In genomic region chr22:20965104-20965887, GRCh38 we compare ENCODE assay signal across 9 cellular contexts. TPM values are rescaled to one million over a fixed set of nuclear protein-coding genes. Genes with fewer than 3 reads are reported as not detected.
DNase-seq lines count a peak whose midpoint lies in the region; ATAC-seq and TF ChIP-seq lines count a peak whose summit lies in the region.
"Had no signal": no experiment of that assay in that cellular context is flagged by ENCODE, and none has a peak within 500 bp of the region (broad histone marks: within the 10 kb centered on the region; RNA-seq: fewer than 3 reads in every experiment).

No MANE protein-coding gene starts in this region.

- POLR2A ChIA-PET in BJ (lab: Charles Lee) = no interaction called here
- POLR2A ChIA-PET in SK-N-SH (lab: Yijun Ruan, JAX) = no interaction called here

- no peak overlapping the region for H2AFZ ChIP-seq in SK-N-SH (ENCODE audit: low read depth)
- peak overlapping the region; percentile 72 for H2AFZ ChIP-seq in parathyroid adenoma

- H3K27ac ChIP-seq in SK-N-SH (ENCODE audit: low read depth in 2 of 2, low read length in 1 of 2) (no peak overlapping the region), gastroesophageal sphincter (no peak overlapping the region), parathyroid adenoma (no peak overlapping the region)
- H3K27ac ChIP-seq: left lung had no signal

- no peak for TF ChIP-seq EP300 in SK-N-SH (IDR thresholded peaks at IDR 0.05; ENCODE audit: borderline replicate concordance in 1 of 2, low read depth in 1 of 2, low read length in 1 of 2)
- TF ChIP-seq EP300 in gastroesophageal sphincter (IDR thresholded peaks at IDR 0.05) = no peak

- H3K36me3 ChIP-seq in BJ (ENCODE audit: control insufficient read depth, insufficient read depth, low read length) = no peaks in the 10 kb centered on the region
- no peaks in the 10 kb centered on the region for H3K36me3 ChIP-seq in SK-N-SH (replicated peaks in 1 of 2; ENCODE audit: control insufficient read depth in 1 of 2, insufficient read depth in 2 of 2, low read length in 1 of 2)
- no peaks in the 10 kb centered on the region for H3K36me3 ChIP-seq in gastroesophageal sphincter
- no peaks in the 10 kb centered on the region for H3K36me3 ChIP-seq in parathyroid adenoma (ENCODE audit: control insufficient read depth, insufficient read depth, low read length)
- H3K36me3 ChIP-seq: left lung had no signal

- peak overlapping the region; percentile 85 for H3K4me2 ChIP-seq in SK-N-SH
- peak overlapping the region; percentile 59 for H3K4me2 ChIP-seq in parathyroid adenoma (ENCODE audit: low read length)

- H4K20me1 ChIP-seq in SK-N-SH (ENCODE audit: insufficient read depth) = no peaks in the 10 kb centered on the region

- H3K9ac ChIP-seq in SK-N-SH = no peak overlapping the region
- H3K9ac ChIP-seq in parathyroid adenoma = no peak overlapping the region

- TF ChIP-seq RAD21 in SK-N-SH (IDR thresholded peaks at IDR 0.05; ENCODE audit: low read length) = no peak

- H3K4me1 ChIP-seq in SK-N-SH (ENCODE audit: control insufficient read depth in 1 of 2, insufficient read depth in 2 of 2, low read depth in 1 of 2, low read length in 1 of 2) = peaks cover 0 to 26% of the 10 kb centered on the region in 2 experiments; a peak in 1 of 4 replicates
- peaks cover 0 to 20% (median 3%) of the 10 kb centered on the region in 3 donors for H3K4me1 ChIP-seq in gastroesophageal sphincter
- H3K4me1 ChIP-seq in parathyroid adenoma = no peaks in the 10 kb centered on the region

- peaks cover 7% of the 10 kb centered on the region for H3K27me3 ChIP-seq in BJ (ENCODE audit: control insufficient read depth, insufficient read depth, low read length)
- no peaks in the 10 kb centered on the region for H3K27me3 ChIP-seq in SK-N-SH (ENCODE audit: insufficient read depth)
- H3K27me3 ChIP-seq in gastroesophageal sphincter = peaks cover 30% of the 10 kb centered on the region
- H3K27me3 ChIP-seq in parathyroid adenoma (ENCODE audit: control insufficient read depth, insufficient read depth, low read length) = no peaks in the 10 kb centered on the region

- no peak for TF ChIP-seq POLR2A in gastroesophageal sphincter (IDR thresholded peaks at IDR 0.05)

- WGBS in SK-N-SH (ENCODE audit: low lambda C conversion rate) = 46% methylated on average over 11 of the region's 65 CpGs
- WGBS in gastroesophageal sphincter (ENCODE audit: low coverage in 1 of 2), 2 donors = 0% methylated on average over 3 of the region's 65 CpGs; no CpG with 5 or more reads in 1 of the 2 donors

- DNase-seq in BJ (ENCODE audit: low read depth) (no peak), SK-N-SH (peak; percentile 79), RKO (ENCODE audit: low spot score) (no peak)

- H3K4me3 ChIP-seq in BJ (ENCODE audit: low read depth, low read length) (peak overlapping the region; percentile 32), SK-N-SH (ENCODE audit: low read depth in 2 of 2, low read length in 1 of 2) (peak overlapping the region; percentile 46 to 51; a peak in 2 of 4 replicates), gastroesophageal sphincter (peak overlapping the region; percentile 40 to 54), parathyroid adenoma (ENCODE audit: low read depth, low read length) (peak overlapping the region; percentile 36)

- TF ChIP-seq CTCF in BJ (IDR thresholded peaks at IDR 0.05; ENCODE audit: insufficient read depth, low read depth, low read length) (no peak), SK-N-SH (IDR thresholded peaks at IDR 0.05) (no peak), gastroesophageal sphincter (IDR thresholded peaks at IDR 0.05) (no peak), parathyroid adenoma (IDR thresholded peaks at IDR 0.05) (no peak)

- CTCF ChIA-PET in BJ (lab: Yijun Ruan, JAX) = interaction anchor here (1.2 to 1.5 kb wide), 2 partner anchors 7 to 37 kb away, joined by 3 to 5 read pairs; no protein-coding TSS in a partner anchor
- CTCF ChIA-PET in SK-N-SH (lab: Yijun Ruan, JAX) = interaction anchor here (0.8 to 7.0 kb wide), 4 partner anchors 9 to 80 kb away, joined by 3 to 44 read pairs (median 10); no protein-coding TSS in a partner anchor

- no peaks in the 10 kb centered on the region for H3K9me3 ChIP-seq in SK-N-SH
- H3K9me3 ChIP-seq in gastroesophageal sphincter = no peaks in the 10 kb centered on the region
- no peaks in the 10 kb centered on the region for H3K9me3 ChIP-seq in parathyroid adenoma (ENCODE audit: control insufficient read depth, low read length)
- H3K9me3 ChIP-seq: left lung had no signal

- no peaks in the 10 kb centered on the region for H3K79me2 ChIP-seq in SK-N-SH (ENCODE audit: insufficient read depth)
- no peaks in the 10 kb centered on the region for H3K79me2 ChIP-seq in parathyroid adenoma

- ATAC-seq in gastroesophageal sphincter = peak; percentile 57
- no peak for ATAC-seq in HG02642 (IDR thresholded peaks at IDR 0.05; ENCODE audit: poor library complexity, unreplicated experiment)
- no peak for ATAC-seq in HG03139 (IDR thresholded peaks at IDR 0.05; ENCODE audit: unreplicated experiment)
- ATAC-seq in GM18870 (IDR thresholded peaks at IDR 0.05; ENCODE audit: unreplicated experiment) = no peak
- ATAC-seq: left lung had no signal

- no peaks in the 10 kb centered on the region for H3K9me2 ChIP-seq in SK-N-SH

- H3F3A ChIP-seq in SK-N-SH (replicated peaks; ENCODE audit: insufficient read depth) = no peaks in the 10 kb centered on the region

TF ChIP-seq in SK-N-SH, 30 proteins besides CTCF, POLR2A, EP300 and RAD21 (continues in another document):
- TF ChIP-seq RXRA (IDR thresholded peaks at IDR 0.05; ENCODE audit: borderline replicate concordance, low read depth) = no peak
- no peak for TF ChIP-seq RCOR1 (IDR thresholded peaks at IDR 0.05; ENCODE audit: low read length)
- TF ChIP-seq TAF1 (IDR thresholded peaks at IDR 0.05; ENCODE audit: borderline replicate concordance, low read depth, low read length) = no peak
- no peak for TF ChIP-seq PBX3 (IDR thresholded peaks at IDR 0.05)
- TF ChIP-seq GATA2 (CRISPR knock-in tag; IDR thresholded peaks at IDR 0.05) = no peak
- peak; percentile 38; the same call in 1 of the 2 replicates for TF ChIP-seq MXI1 (IDR thresholded peaks at IDR 0.05; ENCODE audit: low read depth, low read length)
- TF ChIP-seq FOSL2 (IDR thresholded peaks at IDR 0.05; ENCODE audit: borderline replicate concordance, low read depth) = no peak
- peak; percentile 17 for TF ChIP-seq CHD2 (IDR thresholded peaks at IDR 0.05; ENCODE audit: low read length, partially characterized antibody)
- no peak for TF ChIP-seq ELF1 (IDR thresholded peaks at IDR 0.05)
- TF ChIP-seq TCF12 (IDR thresholded peaks at IDR 0.05) = no peak

RNA-seq across cellular contexts. Expression of gene AIFM3, which starts 1.8 kb away (rescaled TPM):
- polyA plus RNA-seq in BJ (2011; rRNA removed) (0.25 and 0.28 TPM in 2 replicates), SK-N-SH (2012; rRNA removed) (1.3 and 1.7 TPM in 2 replicates)
- polyA minus RNA-seq in BJ (2011; rRNA and poly(A)+ RNA removed) = 0.28 and 0.41 TPM in 2 replicates
- 0.77 and 0.98 TPM in 2 replicates for polyA plus RNA-seq in SK-N-SH (2012; cell fraction: cytosol; rRNA removed)
- 4.7 and 6.1 TPM in 2 replicates for polyA plus RNA-seq in SK-N-SH (2012; cell fraction: nucleus; rRNA removed)
- 1 to 10 TPM in 2 of 4 donors, under 1 TPM in 1, not detected in 1; 0.27 to 3.2 (median 2.0) TPM for total RNA-seq in gastroesophageal sphincter

RNA-seq across cellular contexts. Expression of gene LZTR1, which starts 16.8 kb away (rescaled TPM):
- polyA plus RNA-seq in BJ (2011; rRNA removed) (30.1 and 45.9 TPM in 2 replicates), SK-N-SH (2012; rRNA removed) (37.7 and 41.5 TPM in 2 replicates)
- 34.9 and 42.9 TPM in 2 replicates for polyA minus RNA-seq in BJ (2011; rRNA and poly(A)+ RNA removed)
- polyA plus RNA-seq in SK-N-SH (2012; cell fraction: cytosol; rRNA removed) = 11.9 and 15.0 TPM in 2 replicates
- polyA plus RNA-seq in SK-N-SH (2012; cell fraction: nucleus; rRNA removed) = 294 and 344 TPM in 2 replicates
- total RNA-seq in gastroesophageal sphincter = 10 to 100 TPM; 45.4 to 63.0 (median 53.4) TPM

RNA-seq across cellular contexts. Expression of gene THAP7, which starts 36.6 kb away (rescaled TPM):
- 17.9 and 24.4 TPM in 2 replicates for polyA plus RNA-seq in BJ (2011; rRNA removed)
- 7.8 and 9.4 TPM in 2 replicates for polyA minus RNA-seq in BJ (2011; rRNA and poly(A)+ RNA removed)
- polyA plus RNA-seq in SK-N-SH (2012; rRNA removed) = 26.3 and 32.0 TPM in 2 replicates
- polyA plus RNA-seq in SK-N-SH (2012; cell fraction: cytosol; rRNA removed) = 13.8 and 18.1 TPM in 2 replicates
- polyA plus RNA-seq in SK-N-SH (2012; cell fraction: nucleus; rRNA removed) = 74.4 and 90.6 TPM in 2 replicates
- total RNA-seq in gastroesophageal sphincter = 10 to 100 TPM; 38.5 to 49.0 (median 42.5) TPM

RNA-seq across cellular contexts. Expression of gene CRKL, which starts 48.1 kb away (rescaled TPM):
- polyA plus RNA-seq in BJ (2011; rRNA removed) (14.7 and 21.4 TPM in 2 replicates), SK-N-SH (2012; rRNA removed) (9.6 and 10.2 TPM in 2 replicates)
- 27.9 and 29.8 TPM in 2 replicates for polyA minus RNA-seq in BJ (2011; rRNA and poly(A)+ RNA removed)
- polyA plus RNA-seq in SK-N-SH (2012; cell fraction: cytosol; rRNA removed) = 12.2 and 12.7 TPM in 2 replicates
- polyA plus RNA-seq in SK-N-SH (2012; cell fraction: nucleus; rRNA removed) = 6.8 and 8.9 TPM in 2 replicates
- 10 to 100 TPM; 42.5 to 55.8 (median 46.0) TPM for total RNA-seq in gastroesophageal sphincter

RNA-seq across cellular contexts. Expression of gene P2RX6, which starts 49.7 kb away (rescaled TPM):
- 1.2 and 2.0 TPM in 2 replicates for polyA plus RNA-seq in BJ (2011; rRNA removed)
- polyA minus RNA-seq in BJ (2011; rRNA and poly(A)+ RNA removed) = 0.46 and 0.85 TPM in 2 replicates
- polyA plus RNA-seq in SK-N-SH (2012; rRNA removed) = 7.1 and 12.9 TPM in 2 replicates
- polyA plus RNA-seq in SK-N-SH (2012; cell fraction: cytosol; rRNA removed) = 1.4 and 2.6 TPM in 2 replicates
- 78.5 and 91.0 TPM in 2 replicates for polyA plus RNA-seq in SK-N-SH (2012; cell fraction: nucleus; rRNA removed)
- under 1 TPM in 3 of 4 donors, not detected in 1; 0.35 to 0.47 (median 0.40) TPM for total RNA-seq in gastroesophageal sphincter
